Comparison of ENCODE assay signal across 8 cellular contexts in the genomic region with DNA sequence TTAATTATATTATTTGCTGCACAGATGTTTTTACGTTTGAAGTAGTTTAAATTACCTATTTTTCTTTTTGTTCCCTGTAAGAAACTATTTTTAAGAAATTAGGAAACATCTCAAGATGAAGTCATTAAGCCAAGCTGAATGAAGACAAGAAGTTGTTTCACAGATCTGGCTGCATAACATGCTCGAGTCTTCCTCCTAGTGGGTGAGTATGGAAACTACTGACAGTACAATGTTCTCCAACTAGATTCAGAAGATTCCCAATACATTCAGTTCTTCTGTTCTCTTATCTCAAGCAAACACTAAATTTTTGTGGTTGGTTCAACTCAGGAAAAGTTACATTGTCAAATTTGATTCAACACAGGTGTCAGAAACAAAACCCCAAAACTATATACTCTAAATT.
A peak's percentile ranks its signal among the peaks of the same experiment; 100 is the strongest.
DNase-seq lines count a peak whose midpoint lies in the region; ATAC-seq and TF ChIP-seq lines count a peak whose summit lies in the region.

No MANE protein-coding gene starts in this region.

- H3K27me3 Mint-ChIP-seq in type B pancreatic cell, result no peaks in the 10 kb centered on the region
- H3K27me3 Mint-ChIP-seq in natural killer cell treated with Interleukin-12 subunit alpha and Interleukin-12 subunit beta and Interleukin-15 and Interleukin-18, amount 100 ng/mL, for 72 hours, result no peaks in the 10 kb centered on the region

- no peaks in the 10 kb centered on the region for H3K4me1 Mint-ChIP-seq in type B pancreatic cell (ENCODE audit: unreplicated experiment)
- no peaks in the 10 kb centered on the region for H3K4me1 Mint-ChIP-seq in natural killer cell treated with Interleukin-12 subunit alpha and Interleukin-12 subunit beta and Interleukin-15 and Interleukin-18, amount 100 ng/mL, for 72 hours (ENCODE audit: low read depth in 2 of 2)

- no peaks in the 10 kb centered on the region for H3K36me3 ChIP-seq in BE2C

- H3K36me3 Mint-ChIP-seq in type B pancreatic cell, result no peaks in the 10 kb centered on the region
- H3K36me3 Mint-ChIP-seq in natural killer cell treated with Interleukin-12 subunit alpha and Interleukin-12 subunit beta and Interleukin-15 and Interleukin-18, amount 100 ng/mL, for 72 hours, result no peaks in the 10 kb centered on the region

- no peaks in the 10 kb centered on the region for H3K9me3 ChIP-seq in BE2C

- TF ChIP-seq CTCF in BE2C (IDR thresholded peaks at IDR 0.05; ENCODE audit: low read depth, low read length) (0 out of 2 replicates have a peak, but pooled peaks have one; percentile 4), type B pancreatic cell (conservative IDR thresholded peaks at IDR 0.05) (peak; percentile 79)

- H3K27ac Mint-ChIP-seq in type B pancreatic cell, result no peak overlapping the region
- no peak overlapping the region for H3K27ac Mint-ChIP-seq in natural killer cell treated with Interleukin-12 subunit alpha and Interleukin-12 subunit beta and Interleukin-15 and Interleukin-18, amount 100 ng/mL, for 72 hours

- no peaks in the 10 kb centered on the region for H3K27me3 ChIP-seq in BE2C

- peak; percentile 62 for ATAC-seq in GM19023 (IDR thresholded peaks at IDR 0.05; ENCODE audit: unreplicated experiment)
- no peak for ATAC-seq in HG03139 (IDR thresholded peaks at IDR 0.05; ENCODE audit: unreplicated experiment)
- ATAC-seq in natural killer cell treated with Interleukin-12 subunit alpha and Interleukin-12 subunit beta and Interleukin-15 and Interleukin-18, amount 100 ng/mL, for 72 hours, result no peak

- no peak overlapping the region for H3K4me3 ChIP-seq in BE2C (ENCODE audit: low read depth, low read length)

- no peak for DNase-seq in BE2C
- DNase-seq in NCI-H748 treated with DMSO at 0.1 percent for 48 hours (lab: John Stamatoyannopoulos, UW), result peak; percentile 65
- DNase-seq in fibroblast of peridontal ligament (ENCODE audit: extremely low read depth), result peak; percentile 14
- no peak for DNase-seq in type B pancreatic cell (ENCODE audit: extremely low spot score, unreplicated experiment)
- DNase-seq in natural killer cell treated with Interleukin-12 subunit alpha and Interleukin-12 subunit beta and Interleukin-15 and Interleukin-18, amount 100 ng/mL, for 72 hours (ENCODE audit: low spot score), result no peak
- DNase-seq in NCI-H1694 (lab: John Stamatoyannopoulos, UW), result no peak

- no peaks in the 10 kb centered on the region for H3K4me1 ChIP-seq in BE2C

- H3K9me3 Mint-ChIP-seq in type B pancreatic cell, result peaks cover 5% of the 10 kb centered on the region
- H3K9me3 Mint-ChIP-seq in natural killer cell treated with Interleukin-12 subunit alpha and Interleukin-12 subunit beta and Interleukin-15 and Interleukin-18, amount 100 ng/mL, for 72 hours, result no peaks in the 10 kb centered on the region

- no peak overlapping the region for H3K4me3 Mint-ChIP-seq in type B pancreatic cell
- no peak overlapping the region for H3K4me3 Mint-ChIP-seq in natural killer cell treated with Interleukin-12 subunit alpha and Interleukin-12 subunit beta and Interleukin-15 and Interleukin-18, amount 100 ng/mL, for 72 hours

Comparison
In these comparisons a context has a peak if more than half of its experiments do, and no peak if none do; other contexts are left out.
1. DNase-seq: peak in NCI-H748 treated with DMSO at 0.1 percent for 48 hours (single experiment) and fibroblast of peridontal ligament (single experiment); none in BE2C (single experiment), type B pancreatic cell (single experiment), natural killer cell treated with Interleukin-12 subunit alpha and Interleukin-12 subunit beta and Interleukin-15 and Interleukin-18, amount 100 ng/mL, for 72 hours (single experiment) and NCI-H1694 (single experiment).